In genomic region chr16:56357291-56357764, GRCh38 we compare ENCODE assay signal across 8 cellular contexts.
DNase-seq lines count a peak whose midpoint lies in the region; ATAC-seq and TF ChIP-seq lines count a peak whose summit lies in the region.

No MANE protein-coding gene starts in this region.

- no peaks in the 10 kb centered on the region for H3K4me1 ChIP-seq in foreskin keratinocyte
- H3K4me1 ChIP-seq in psoas muscle = peaks cover 20% of the 10 kb centered on the region

- peak overlapping the region; percentile 75 for H3K4me3 Mint-ChIP-seq in activated CD4-positive, alpha-beta memory T cell treated with anti-CD3 and anti-CD28 coated beads, Interleukin-2, amount 10 ng/mL, durations not matched to agents 7 days and 5 days

- no peaks in the 10 kb centered on the region for H3K9me3 ChIP-seq in psoas muscle

- intact Hi-C loops in psoas muscle (cut with DNase I) = no loop called here

- H3K9me3 Mint-ChIP-seq in activated CD4-positive, alpha-beta memory T cell treated with anti-CD3 and anti-CD28 coated beads, Interleukin-2, amount 10 ng/mL, durations not matched to agents 7 days and 5 days = no peaks in the 10 kb centered on the region

- 72 to 73% (median 72%) methylated on average over 13 of the region's 13 CpGs for WGBS in psoas muscle, 3 donors

- peaks cover 22% of the 10 kb centered on the region for H3K4me1 Mint-ChIP-seq in activated CD4-positive, alpha-beta memory T cell treated with anti-CD3 and anti-CD28 coated beads, Interleukin-2, amount 10 ng/mL, durations not matched to agents 7 days and 5 days

- peak overlapping the region; percentile 62 for H3K4me3 ChIP-seq in psoas muscle

- POLR2A ChIA-PET in activated CD4-positive, alpha-beta memory T cell treated with anti-CD3 and anti-CD28 coated beads, Interleukin-2, amount 10 ng/mL, durations not matched to agents 7 days and 5 days (lab: Charles Lee) = no interaction called here

- H3K36me3 Mint-ChIP-seq in activated CD4-positive, alpha-beta memory T cell treated with anti-CD3 and anti-CD28 coated beads, Interleukin-2, amount 10 ng/mL, durations not matched to agents 7 days and 5 days (ENCODE audit: low read depth) = peaks cover 6% of the 10 kb centered on the region

- peak overlapping the region; percentile 88 for H3K27ac Mint-ChIP-seq in activated CD4-positive, alpha-beta memory T cell treated with anti-CD3 and anti-CD28 coated beads, Interleukin-2, amount 10 ng/mL, durations not matched to agents 7 days and 5 days

- H3K27me3 ChIP-seq in foreskin keratinocyte (no peaks in the 10 kb centered on the region), psoas muscle (ENCODE audit: insufficient read depth in 3 of 3, low read length in 2 of 3) (no peaks in the 10 kb centered on the region)

- TF ChIP-seq CTCF in foreskin keratinocyte (conservative IDR thresholded peaks at IDR 0.05) = no peak
- TF ChIP-seq CTCF in psoas muscle (IDR thresholded peaks at IDR 0.05) = no peak

- H3K36me3 ChIP-seq in psoas muscle (ENCODE audit: insufficient read depth in 1 of 2, low read depth in 1 of 2) = peaks cover 0 to 16% of the 10 kb centered on the region in 2 donors

- peak; percentile 14 for DNase-seq in stimulated activated CD4-positive, alpha-beta T cell treated with anti-CD3 and anti-CD28 coated beads, Interleukin-15, amount 100 ng/mL, for 24 hours
- no peak for DNase-seq in stimulated activated CD4-positive, alpha-beta T cell treated with anti-CD3 and anti-CD28 coated beads, Interleukin-4, amount 100 ng/mL, for 4 hours
- DNase-seq in activated CD4-positive, alpha-beta memory T cell treated with anti-CD3 and anti-CD28 coated beads, Interleukin-2, amount 10 ng/mL, durations not matched to agents 7 days and 5 days = peak; percentile 16
- no peak for DNase-seq in foreskin keratinocyte
- DNase-seq in psoas muscle = peak in 1 of 2 donors; percentile 59
- no peak for DNase-seq in NCI-H345 treated with DMSO at 0.1 percent for 48 hours (lab: John Stamatoyannopoulos, UW; ENCODE audit: unreplicated experiment)
- DNase-seq in central memory CD4-positive, alpha-beta T cell = no peak
- no peak for DNase-seq in NCI-H2196 treated with DMSO at 0.1 percent for 48 hours (lab: John Stamatoyannopoulos, UW; ENCODE audit: unreplicated experiment)

- ATAC-seq in foreskin keratinocyte = peak; percentile 30
- peak in 3 of 4 donors; percentile 23 to 38 (median 23) for ATAC-seq in psoas muscle

- H3K27me3 Mint-ChIP-seq in activated CD4-positive, alpha-beta memory T cell treated with anti-CD3 and anti-CD28 coated beads, Interleukin-2, amount 10 ng/mL, durations not matched to agents 7 days and 5 days = no peaks in the 10 kb centered on the region

- CTCF ChIA-PET in activated CD4-positive, alpha-beta memory T cell treated with anti-CD3 and anti-CD28 coated beads, Interleukin-2, amount 10 ng/mL, durations not matched to agents 7 days and 5 days (lab: Charles Lee) = interaction anchor here (0.5 to 1.6 kb wide), 3 partner anchors 12 to 49 kb away, joined by 4 to 10 read pairs (median 10); no protein-coding TSS in a partner anchor

- H3K27ac ChIP-seq in foreskin keratinocyte (peak overlapping the region; percentile 1), psoas muscle (peak overlapping the region; percentile 18)

Comparison
In these comparisons a context has a peak if more than half of its experiments do, and no peak if none do; other contexts are left out.
1. DNase-seq: peak in stimulated activated CD4-positive, alpha-beta T cell treated with anti-CD3 and anti-CD28 coated beads, Interleukin-15, amount 100 ng/mL, for 24 hours (single experiment) and activated CD4-positive, alpha-beta memory T cell treated with anti-CD3 and anti-CD28 coated beads, Interleukin-2, amount 10 ng/mL, durations not matched to agents 7 days and 5 days (single experiment); none in stimulated activated CD4-positive, alpha-beta T cell treated with anti-CD3 and anti-CD28 coated beads, Interleukin-4, amount 100 ng/mL, for 4 hours (0 of 2), foreskin keratinocyte (0 of 2), NCI-H345 treated with DMSO at 0.1 percent for 48 hours (single experiment), central memory CD4-positive, alpha-beta T cell (single experiment) and NCI-H2196 treated with DMSO at 0.1 percent for 48 hours (single experiment).